Comparison of ENCODE assay signal across 1 cellular context in genomic region chr1:31417148-31417547, GRCh38.
TF ChIP-seq lines count a peak whose summit lies in the region.

No MANE protein-coding gene starts in this region.

TF ChIP-seq in GM23338, 12 proteins besides CTCF, POLR2A, EP300 and RAD21 (continued from another document):
- TF ChIP-seq ZNF462 (CRISPR knock-in tag; IDR thresholded peaks at IDR 0.05): no peak
- no peak for TF ChIP-seq ZNF331 (CRISPR knock-in tag; IDR thresholded peaks at IDR 0.05; ENCODE audit: low read depth)
- no peak for TF ChIP-seq CREB1 (CRISPR knock-in tag; IDR thresholded peaks at IDR 0.05; ENCODE audit: low read depth)
- no peak for TF ChIP-seq NANOG (IDR thresholded peaks at IDR 0.05; ENCODE audit: borderline replicate concordance)
- no peak for TF ChIP-seq ZNF114 (CRISPR knock-in tag; IDR thresholded peaks at IDR 0.05)
- TF ChIP-seq JUNB (IDR thresholded peaks at IDR 0.05; ENCODE audit: unreplicated experiment): no peak
- TF ChIP-seq EZH2 (IDR thresholded peaks at IDR 0.05; ENCODE audit: low read depth, unreplicated experiment): no peak
- TF ChIP-seq, protein P1, sequence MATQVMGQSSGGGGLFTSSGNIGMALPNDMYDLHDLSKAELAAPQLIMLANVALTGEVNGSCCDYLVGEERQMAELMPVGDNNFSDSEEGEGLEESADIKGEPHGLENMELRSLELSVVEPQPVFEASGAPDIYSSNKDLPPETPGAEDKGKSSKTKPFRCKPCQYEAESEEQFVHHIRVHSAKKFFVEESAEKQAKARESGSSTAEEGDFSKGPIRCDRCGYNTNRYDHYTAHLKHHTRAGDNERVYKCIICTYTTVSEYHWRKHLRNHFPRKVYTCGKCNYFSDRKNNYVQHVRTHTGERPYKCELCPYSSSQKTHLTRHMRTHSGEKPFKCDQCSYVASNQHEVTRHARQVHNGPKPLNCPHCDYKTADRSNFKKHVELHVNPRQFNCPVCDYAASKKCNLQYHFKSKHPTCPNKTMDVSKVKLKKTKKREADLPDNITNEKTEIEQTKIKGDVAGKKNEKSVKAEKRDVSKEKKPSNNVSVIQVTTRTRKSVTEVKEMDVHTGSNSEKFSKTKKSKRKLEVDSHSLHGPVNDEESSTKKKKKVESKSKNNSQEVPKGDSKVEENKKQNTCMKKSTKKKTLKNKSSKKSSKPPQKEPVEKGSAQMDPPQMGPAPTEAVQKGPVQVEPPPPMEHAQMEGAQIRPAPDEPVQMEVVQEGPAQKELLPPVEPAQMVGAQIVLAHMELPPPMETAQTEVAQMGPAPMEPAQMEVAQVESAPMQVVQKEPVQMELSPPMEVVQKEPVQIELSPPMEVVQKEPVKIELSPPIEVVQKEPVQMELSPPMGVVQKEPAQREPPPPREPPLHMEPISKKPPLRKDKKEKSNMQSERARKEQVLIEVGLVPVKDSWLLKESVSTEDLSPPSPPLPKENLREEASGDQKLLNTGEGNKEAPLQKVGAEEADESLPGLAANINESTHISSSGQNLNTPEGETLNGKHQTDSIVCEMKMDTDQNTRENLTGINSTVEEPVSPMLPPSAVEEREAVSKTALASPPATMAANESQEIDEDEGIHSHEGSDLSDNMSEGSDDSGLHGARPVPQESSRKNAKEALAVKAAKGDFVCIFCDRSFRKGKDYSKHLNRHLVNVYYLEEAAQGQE (IDR thresholded peaks at IDR 0.05; ENCODE audit: unreplicated experiment): no peak
- TF ChIP-seq POLR2AphosphoS5 (IDR thresholded peaks at IDR 0.05; ENCODE audit: low read depth): no peak
